24 cellular contexts compared by ENCODE assay signal in the genomic region with DNA sequence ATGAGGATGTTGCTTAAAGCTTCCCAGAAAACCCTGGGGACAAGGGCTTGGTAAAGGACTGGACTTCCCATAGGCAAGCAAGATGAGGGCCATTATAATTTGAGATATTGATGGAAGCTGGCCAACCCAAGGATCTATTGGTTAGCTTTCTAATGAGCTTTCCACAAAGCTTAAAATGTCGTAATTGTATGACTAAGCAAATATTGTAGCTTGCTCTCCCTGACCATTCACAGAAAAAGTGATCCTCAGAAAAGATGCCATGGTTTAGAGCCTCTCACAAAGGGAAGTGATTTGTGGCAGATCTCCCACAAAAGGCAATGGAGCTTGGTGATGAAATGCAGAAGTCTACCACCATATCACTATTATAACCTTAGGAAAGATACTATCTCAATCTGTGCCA. TPM values are rescaled to one million over a fixed set of nuclear protein-coding genes. Genes with fewer than 3 reads are reported as not detected.
"Had no signal": no experiment of that assay in that cellular context is flagged by ENCODE, and none has a peak within 500 bp of the region (broad histone marks: within the 10 kb centered on the region; RNA-seq: fewer than 3 reads in every experiment).

No MANE protein-coding gene starts in this region.

- H3K9me3 Mint-ChIP-seq: activated naive CD4-positive, alpha-beta T cell treated with anti-CD3 and anti-CD28 coated beads, Interleukin-2, amount 50 U/mL, for 24 hours; neural progenitor cell; stimulated activated naive CD8-positive, alpha-beta T cell treated with anti-CD3 and anti-CD28 coated beads, Interleukin-15, amount 100 ng/mL, for 72 hours; WTC11 had no signal

- H3K4me3 ChIP-seq: ascending aorta, coronary artery, heart right ventricle, left lung, neural progenitor cell, right atrium auricular region, suprapubic skin, transverse colon, vagina had no signal

- H3K36me3 ChIP-seq: ascending aorta, heart right ventricle, left lung, neural progenitor cell, right atrium auricular region, suprapubic skin, transverse colon, vagina had no signal

- H3K4me1 ChIP-seq: ascending aorta, heart right ventricle, left lung, neural progenitor cell, right atrium auricular region, vagina had no signal

- H3K27ac ChIP-seq: ascending aorta, coronary artery, heart right ventricle, left lung, neural progenitor cell, right atrium auricular region, suprapubic skin, transverse colon, vagina had no signal

- H3K4me2 ChIP-seq: neural progenitor cell had no signal

- ATAC-seq: activated CD4-positive, alpha-beta T cell treated with anti-CD3 and anti-CD28 coated beads for 36 hours; heart right ventricle; left lung; WTC11 had no signal

- H3K9ac ChIP-seq: neural progenitor cell had no signal

- H3K27me3 Mint-ChIP-seq: activated naive CD4-positive, alpha-beta T cell treated with anti-CD3 and anti-CD28 coated beads, Interleukin-2, amount 50 U/mL, for 24 hours had no signal

- DNase-seq: activated CD4-positive, alpha-beta T cell treated with anti-CD3 and anti-CD28 coated beads for 36 hours; activated CD4-positive, alpha-beta T cell treated with anti-CD3 and anti-CD28 coated beads, Interleukin-2, amount 50 U/mL, for 48 hours; activated gamma-delta T cell; heart right ventricle; left lung; midbrain; small intestine; stimulated activated CD4-positive, alpha-beta T cell treated with anti-CD3 and anti-CD28 coated beads, Interleukin-4, amount 100 ng/mL, for 1 hour; stimulated activated naive CD8-positive, alpha-beta T cell treated with anti-CD3 and anti-CD28 coated beads, Interleukin-15, amount 100 ng/mL, for 72 hours; transverse colon had no signal

- H3K36me3 Mint-ChIP-seq: activated naive CD4-positive, alpha-beta T cell treated with anti-CD3 and anti-CD28 coated beads, Interleukin-2, amount 50 U/mL, for 24 hours; neural progenitor cell; WTC11 had no signal

- H3K4me3 Mint-ChIP-seq: activated CD4-positive, alpha-beta T cell treated with anti-CD3 and anti-CD28 coated beads for 36 hours; activated naive CD4-positive, alpha-beta T cell treated with anti-CD3 and anti-CD28 coated beads, Interleukin-2, amount 50 U/mL, for 24 hours; neural progenitor cell; stimulated activated naive CD8-positive, alpha-beta T cell treated with anti-CD3 and anti-CD28 coated beads, Interleukin-15, amount 100 ng/mL, for 72 hours; WTC11 had no signal

- H3K9me3 ChIP-seq: ascending aorta, heart right ventricle, left lung, right atrium auricular region, suprapubic skin, transverse colon, vagina had no signal

- H3K27me3 ChIP-seq: ascending aorta, left lung, neural progenitor cell, right atrium auricular region, transverse colon, vagina had no signal

- H3K27ac Mint-ChIP-seq: activated CD4-positive, alpha-beta T cell treated with anti-CD3 and anti-CD28 coated beads for 36 hours; activated naive CD4-positive, alpha-beta T cell treated with anti-CD3 and anti-CD28 coated beads, Interleukin-2, amount 50 U/mL, for 24 hours; neural progenitor cell; stimulated activated naive CD8-positive, alpha-beta T cell treated with anti-CD3 and anti-CD28 coated beads, Interleukin-15, amount 100 ng/mL, for 72 hours; WTC11 had no signal

RNA-seq across cellular contexts. Expression of gene IL17F, which starts 13.6 kb away (rescaled TPM):
- total RNA-seq: ascending aorta, epithelial cell of proximal tubule, heart right ventricle, kidney epithelial cell, left lung, lung microvascular endothelial cell, myocyte, osteoblast, progenitor cell of endocrine pancreas, right atrium auricular region, suprapubic skin, transverse colon, vagina, WTC11 had no signal

RNA-seq across cellular contexts. Expression of gene IL17A, which starts 44.5 kb away (rescaled TPM):
- total RNA-seq: ascending aorta, epithelial cell of proximal tubule, heart right ventricle, kidney epithelial cell, left lung, lung microvascular endothelial cell, myocyte, osteoblast, progenitor cell of endocrine pancreas, right atrium auricular region, suprapubic skin, transverse colon, vagina, WTC11 had no signal
